Comparison of ENCODE assay signal across 1 cellular context in the genomic region with DNA sequence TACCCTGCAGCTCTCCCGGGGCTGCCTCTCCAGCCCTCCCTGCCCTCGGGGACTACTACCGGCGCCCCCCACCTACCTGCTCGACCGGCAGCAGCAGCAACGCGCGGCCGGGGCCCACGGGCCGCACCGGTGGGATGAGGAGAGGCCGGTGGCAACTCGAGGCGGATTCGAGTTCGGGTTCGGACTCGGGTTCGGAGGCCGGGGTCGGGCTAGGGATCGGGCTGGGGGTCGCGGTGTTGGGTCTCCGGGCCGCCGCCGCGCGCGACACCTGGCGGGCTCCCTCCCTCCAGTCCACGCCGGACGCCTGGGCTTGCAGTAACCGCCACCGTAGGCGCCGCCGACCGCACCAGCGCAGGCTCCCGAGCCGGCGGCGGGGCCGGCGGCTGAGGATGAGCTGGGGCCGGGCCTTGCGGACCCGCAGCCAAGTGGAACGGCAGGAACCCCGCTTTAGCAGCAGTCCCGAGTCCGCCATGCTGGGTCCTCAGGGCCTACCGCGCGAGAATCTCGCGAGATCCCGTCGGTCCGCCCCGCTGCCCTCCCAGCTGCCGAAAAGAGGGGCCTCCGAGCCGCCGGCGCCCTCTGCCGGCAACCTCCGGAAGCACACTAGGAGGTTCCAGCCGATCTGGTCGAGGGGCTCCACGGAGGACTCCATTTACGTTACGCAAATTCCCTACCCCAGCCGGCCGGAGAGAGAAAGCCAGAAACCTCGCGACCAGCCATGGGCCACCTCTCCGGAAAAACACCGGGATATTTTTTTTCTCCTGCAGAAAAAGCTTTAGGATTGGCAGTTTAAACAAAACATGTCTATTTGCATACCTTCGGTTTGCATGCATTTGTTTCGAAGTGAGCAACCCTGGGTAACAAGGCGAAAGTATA.
TF ChIP-seq lines count a peak whose summit lies in the region.

A gene (minus strand): TSS at position 483 of the 876 bp plus-strand sequence. CDS start 11 bp downstream, at position 472.

TF ChIP-seq in IMR-90, 13 proteins besides CTCF, POLR2A, EP300 and RAD21 (continued from another document):
- TF ChIP-seq, protein P1, sequence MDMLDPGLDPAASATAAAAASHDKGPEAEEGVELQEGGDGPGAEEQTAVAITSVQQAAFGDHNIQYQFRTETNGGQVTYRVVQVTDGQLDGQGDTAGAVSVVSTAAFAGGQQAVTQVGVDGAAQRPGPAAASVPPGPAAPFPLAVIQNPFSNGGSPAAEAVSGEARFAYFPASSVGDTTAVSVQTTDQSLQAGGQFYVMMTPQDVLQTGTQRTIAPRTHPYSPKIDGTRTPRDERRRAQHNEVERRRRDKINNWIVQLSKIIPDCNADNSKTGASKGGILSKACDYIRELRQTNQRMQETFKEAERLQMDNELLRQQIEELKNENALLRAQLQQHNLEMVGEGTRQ (IDR thresholded peaks at IDR 0.05; ENCODE audit: low read depth, low read length): peak; percentile 5; the same call in 1 of the 2 replicates
